In genomic region chr7:139771001-139771956, GRCh38 we compare ENCODE assay signal across 9 cellular contexts. TPM values are rescaled to one million over a fixed set of nuclear protein-coding genes. Genes with fewer than 3 reads are reported as not detected.
DNase-seq lines count a peak whose midpoint lies in the region; ATAC-seq, FAIRE-seq and TF ChIP-seq lines count a peak whose summit lies in the region.
"Had no signal": no experiment of that assay in that cellular context is flagged by ENCODE, and none has a peak within 500 bp of the region (broad histone marks: within the 10 kb centered on the region; RNA-seq: fewer than 3 reads in every experiment).

No MANE protein-coding gene starts in this region.

- in situ Hi-C loops in SK-MEL-5 (cut with HindIII; ENCODE audit: low pct_unique_long_range_greater_than_20kb, low sequenced_read_pairs): no loop called here

- H3K9ac ChIP-seq in endodermal cell (ENCODE audit: extremely low read depth, low read length, poor library complexity, severe bottlenecking): no peak overlapping the region

- H3K4me3 Mint-ChIP-seq in endodermal cell: no peak overlapping the region

- H3K4me3 ChIP-seq in endodermal cell (ENCODE audit: low read length) (no peak overlapping the region), skeletal muscle cell (ENCODE audit: low read depth, low read length) (peak overlapping the region; percentile 2)
- H3K4me3 ChIP-seq: gastroesophageal sphincter had no signal

- H3K4me1 ChIP-seq in endodermal cell (ENCODE audit: control insufficient read depth, insufficient read depth, low read length): no peaks in the 10 kb centered on the region

- no peak for TF ChIP-seq CTCF in endodermal cell (conservative IDR thresholded peaks at IDR 0.05)

- WGBS in endodermal cell (ENCODE audit: insufficient coverage in 1 of 2, insufficient read length in 1 of 2), 2 experiments: 92 to 93% methylated on average over 15 of the region's 15 CpGs

- no peaks in the 10 kb centered on the region for H3K9me3 ChIP-seq in endodermal cell (ENCODE audit: control insufficient read depth, low read length)
- H3K9me3 ChIP-seq: gastroesophageal sphincter had no signal

- no peak overlapping the region for H3K27ac ChIP-seq in endodermal cell (ENCODE audit: low read depth, low read length)
- H3K27ac ChIP-seq: gastroesophageal sphincter had no signal

- peak; percentile 82 for DNase-seq in H54 (ENCODE audit: insufficient read length, low spot score)
- DNase-seq in SK-MEL-5 (ENCODE audit: low read depth, low spot score): peak; percentile 58
- peak; percentile 13 for DNase-seq in endodermal cell
- DNase-seq in skeletal muscle cell (ENCODE audit: low read depth): peak; percentile 93
- no peak for DNase-seq in NCI-H2081 (lab: John Stamatoyannopoulos, UW)
- DNase-seq in activated CD4-positive, CD25-positive, alpha-beta regulatory T cell treated with anti-CD3 and anti-CD28 coated beads, Interleukin-2, amount 50 U/mL, for 72 hours: no peak
- DNase-seq: stimulated activated CD4-positive, alpha-beta T cell treated with anti-CD3 and anti-CD28 coated beads, Interleukin-15, amount 100 ng/mL, for 24 hours had no signal

- H3K9me3 Mint-ChIP-seq in endodermal cell: no peaks in the 10 kb centered on the region

- peaks cover 23% of the 10 kb centered on the region for H3K36me3 Mint-ChIP-seq in endodermal cell (ENCODE audit: low read depth)

- peaks cover 51% of the 10 kb centered on the region for H3K36me3 ChIP-seq in endodermal cell (ENCODE audit: control insufficient read depth, insufficient read depth, low read length)

- peaks cover 46% of the 10 kb centered on the region for H3K4me1 Mint-ChIP-seq in endodermal cell

- H3K27me3 ChIP-seq in endodermal cell (ENCODE audit: control insufficient read depth, insufficient read depth, low read length, poor library complexity, severe bottlenecking): no peaks in the 10 kb centered on the region
- H3K27me3 ChIP-seq: gastroesophageal sphincter had no signal

- TF ChIP-seq POLR2A in H54 (IDR thresholded peaks at IDR 0.05; ENCODE audit: low read depth, low read length): no peak

- H3K27me3 Mint-ChIP-seq in endodermal cell (ENCODE audit: insufficient read depth): no peaks in the 10 kb centered on the region

- ATAC-seq in HG03378 (IDR thresholded peaks at IDR 0.05; ENCODE audit: unreplicated experiment): no peak
- ATAC-seq: gastroesophageal sphincter had no signal

- no peak overlapping the region for H3K27ac Mint-ChIP-seq in endodermal cell

- no peak for FAIRE-seq in H54 (lab: Jason Lieb, UNC)

RNA-seq across cellular contexts. Expression of gene HIPK2, which starts 6.5 kb away (rescaled TPM):
- total RNA-seq in SK-MEL-5 (2014; rRNA removed; shearing (Covaris generic)): 16.1 and 21.2 TPM in 2 replicates
- 28.4 and 40.8 TPM in 2 replicates for polyA plus RNA-seq in SK-MEL-5 (2015; cell fraction: cytosol; rRNA removed)
- 11.1 and 13.4 TPM in 2 replicates for polyA plus RNA-seq in SK-MEL-5 (2015; cell fraction: nucleus; rRNA removed)
- 100 to 1,000 TPM in 1 of 2 donors, 10 to 100 TPM in 1; 95.1 to 125 TPM for total RNA-seq in endodermal cell
- polyA plus RNA-seq in endodermal cell (2013, experiment 1 of 2): 32.0 TPM
- 35.9 TPM for polyA plus RNA-seq in endodermal cell (2013, experiment 2 of 2)

RNA-seq across cellular contexts. Expression of gene TBXAS1, which starts 57.8 kb away (rescaled TPM):
- 3.4 and 10.1 TPM in 2 replicates for total RNA-seq in SK-MEL-5 (2014; rRNA removed; shearing (Covaris generic))
- 0.56 and 3.1 TPM in 2 replicates for polyA plus RNA-seq in SK-MEL-5 (2015; cell fraction: cytosol; rRNA removed)
- polyA plus RNA-seq in SK-MEL-5 (2015; cell fraction: nucleus; rRNA removed): 2.9 and 6.3 TPM in 2 replicates
- 10 to 100 TPM in 1 of 2 donors, 1 to 10 TPM in 1; 7.6 to 13.5 TPM for total RNA-seq in endodermal cell
- polyA plus RNA-seq in endodermal cell (2013, experiment 1 of 2): 2.6 TPM
- 2.7 TPM for polyA plus RNA-seq in endodermal cell (2013, experiment 2 of 2)

Comparison
In these comparisons a context has a peak if more than half of its experiments do, and no peak if none do; other contexts are left out.
1. DNase-seq: peak in H54 (single experiment), SK-MEL-5 (single experiment), endodermal cell (single experiment) and skeletal muscle cell (single experiment); none in NCI-H2081 (0 of 2) and activated CD4-positive, CD25-positive, alpha-beta regulatory T cell treated with anti-CD3 and anti-CD28 coated beads, Interleukin-2, amount 50 U/mL, for 72 hours (single experiment).